Comparison of ENCODE assay signal across 29 cellular contexts in the genomic region with DNA sequence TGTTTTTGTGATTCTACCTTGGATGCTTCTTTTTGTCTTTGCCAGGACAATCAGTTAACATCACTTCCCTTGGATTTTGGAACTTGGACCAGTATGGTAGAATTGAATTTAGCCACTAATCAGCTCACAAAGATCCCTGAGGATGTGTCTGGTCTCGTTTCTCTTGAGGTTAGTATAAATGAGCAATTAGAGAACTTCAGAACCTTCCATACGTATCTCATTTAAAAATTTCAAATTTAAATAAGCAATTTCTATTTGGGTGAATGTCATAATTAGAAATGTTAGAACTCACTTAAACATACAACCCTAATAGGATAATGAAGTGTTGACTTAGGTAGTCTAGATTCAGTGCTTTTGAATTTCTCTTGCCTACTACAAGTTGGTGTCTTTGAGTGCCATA.
"Had no signal": no experiment of that assay in that cellular context is flagged by ENCODE, and none has a peak within 500 bp of the region (broad histone marks: within the 10 kb centered on the region; RNA-seq: fewer than 3 reads in every experiment).

No MANE protein-coding gene starts in this region.

- ATAC-seq: stimulated activated effector memory CD8-positive, alpha-beta T cell treated with anti-CD3 and anti-CD28 coated beads, Interleukin-12 subunit alpha, Interleukin-12 subunit beta, amount 100 ng/mL, for 72 hours; stimulated activated memory B cell treated with anti-CD40 and anti-IgM and Interleukin-4, amounts not matched to agents 10 μg/mL and 1 μg/mL and 100 μg/mL, for 72 hours; stimulated activated naive B cell treated with anti-CD40 and anti-IgM and Interleukin-4, amounts not matched to agents 10 μg/mL and 1 μg/mL and 100 μg/mL, for 72 hours; stimulated activated naive CD8-positive, alpha-beta T cell treated with anti-CD3 and anti-CD28 coated beads, Interleukin-15, amount 100 ng/mL, for 72 hours; stimulated activated naive CD8-positive, alpha-beta T cell treated with anti-CD3 and anti-CD28 coated beads, Interleukin-15, Interleukin-2, amounts not matched to agents 100 U/mL and 50 U/mL, for 24 hours; upper lobe of right lung had no signal

- H3K27ac ChIP-seq: stomach, suprapubic skin, testis, thoracic aorta, thyroid gland, tibial artery, tibial nerve, transverse colon, upper lobe of left lung, upper lobe of right lung, uterus, vagina had no signal

- H3K9me3 ChIP-seq: stomach, suprapubic skin, testis, thoracic aorta, thyroid gland, tibial artery, tibial nerve, transverse colon, upper lobe of left lung, upper lobe of right lung, uterus, vagina had no signal

- H3K27me3 Mint-ChIP-seq: stimulated activated memory B cell treated with anti-CD40 and anti-IgM and Interleukin-4, amounts not matched to agents 10 μg/mL and 1 μg/mL and 100 μg/mL, for 72 hours; stimulated activated naive B cell treated with anti-CD40 and anti-IgM and Interleukin-4, amounts not matched to agents 10 μg/mL and 1 μg/mL and 100 μg/mL, for 72 hours; stimulated activated naive CD8-positive, alpha-beta T cell treated with anti-CD3 and anti-CD28 coated beads, Interleukin-15, amount 100 ng/mL, for 72 hours; stimulated activated naive CD8-positive, alpha-beta T cell treated with anti-CD3 and anti-CD28 coated beads, Interleukin-15, Interleukin-2, amounts not matched to agents 100 ng/mL and 50 ng/mL, for 24 hours; type B pancreatic cell had no signal

- H3K4me1 ChIP-seq: stomach, suprapubic skin, testis, thyroid gland, tibial artery, tibial nerve, transverse colon, upper lobe of left lung, upper lobe of right lung, uterus, vagina had no signal

- H3K27me3 ChIP-seq: stomach, suprapubic skin, testis, thyroid gland, tibial artery, tibial nerve, transverse colon, upper lobe of left lung, upper lobe of right lung, uterus, vagina had no signal

- DNase-seq: stimulated activated CD4-positive, alpha-beta T cell treated with anti-CD3 and anti-CD28 coated beads, Interleukin-2, amount 100 ng/mL, for 48 hours; stimulated activated CD4-positive, alpha-beta T cell treated with anti-CD3 and anti-CD28 coated beads, Interleukin-4, amount 100 ng/mL, for 1 hour; stimulated activated CD4-positive, alpha-beta T cell treated with anti-CD3 and anti-CD28 coated beads, Interleukin-4, amount 100 ng/mL, for 24 hours; stimulated activated CD4-positive, alpha-beta T cell treated with anti-CD3 and anti-CD28 coated beads, Interleukin-4, amount 100 ng/mL, for 4 hours; stimulated activated CD8-positive, alpha-beta memory T cell treated with anti-CD3 and anti-CD28 coated beads, Interleukin-4, amount 100 ng/mL, for 48 hours; stimulated activated naive B cell treated with anti-CD40 and anti-IgM and Interleukin-4, amounts not matched to agents 10 μg/mL and 1 μg/mL and 100 μg/mL, for 72 hours; stimulated activated naive CD4-positive, alpha-beta T cell; stimulated activated naive CD4-positive, alpha-beta T cell treated with Interleukin-2 at 50 U/mL for 16 hours; stimulated activated naive CD8-positive, alpha-beta T cell treated with anti-CD3 and anti-CD28 coated beads, Interleukin-15, amount 100 ng/mL, for 72 hours; stimulated activated naive CD8-positive, alpha-beta T cell treated with anti-CD3 and anti-CD28 coated beads, Interleukin-15, Interleukin-2, amounts not matched to agents 100 U/mL and 50 U/mL, for 24 hours; stomach; substantia nigra; testis; thyroid gland; tibial artery; transverse colon; trophoblast cell; upper lobe of left lung; upper lobe of right lung; uterus had no signal

- H3K4me3 ChIP-seq: stomach, suprapubic skin, testis, thoracic aorta, thyroid gland, tibial artery, tibial nerve, transverse colon, upper lobe of left lung, upper lobe of right lung, uterus, vagina had no signal

- H3K36me3 ChIP-seq: uterus had no signal

- FAIRE-seq: urothelium cell line had no signal

- H3K4me1 Mint-ChIP-seq: stimulated activated effector memory CD8-positive, alpha-beta T cell treated with anti-CD3 and anti-CD28 coated beads, Interleukin-12 subunit alpha, Interleukin-12 subunit beta, amount 100 ng/mL, for 72 hours; stimulated activated memory B cell treated with anti-CD40 and anti-IgM and Interleukin-4, amounts not matched to agents 10 μg/mL and 1 μg/mL and 100 μg/mL, for 72 hours; stimulated activated naive B cell treated with anti-CD40 and anti-IgM and Interleukin-4, amounts not matched to agents 10 μg/mL and 1 μg/mL and 100 μg/mL, for 72 hours; stimulated activated naive CD8-positive, alpha-beta T cell treated with anti-CD3 and anti-CD28 coated beads, Interleukin-15, amount 100 ng/mL, for 72 hours had no signal

- H3K4me3 Mint-ChIP-seq: stimulated activated effector memory CD8-positive, alpha-beta T cell treated with anti-CD3 and anti-CD28 coated beads, Interleukin-12 subunit alpha, Interleukin-12 subunit beta, amount 100 ng/mL, for 72 hours; stimulated activated memory B cell treated with anti-CD40 and anti-IgM and Interleukin-4, amounts not matched to agents 10 μg/mL and 1 μg/mL and 100 μg/mL, for 72 hours; stimulated activated naive B cell treated with anti-CD40 and anti-IgM and Interleukin-4, amounts not matched to agents 10 μg/mL and 1 μg/mL and 100 μg/mL, for 72 hours; stimulated activated naive CD8-positive, alpha-beta T cell treated with anti-CD3 and anti-CD28 coated beads, Interleukin-15, amount 100 ng/mL, for 72 hours; stimulated activated naive CD8-positive, alpha-beta T cell treated with anti-CD3 and anti-CD28 coated beads, Interleukin-15, Interleukin-2, amounts not matched to agents 100 ng/mL and 50 ng/mL, for 24 hours; type B pancreatic cell had no signal

- H3K27ac Mint-ChIP-seq: stimulated activated effector memory CD8-positive, alpha-beta T cell treated with anti-CD3 and anti-CD28 coated beads, Interleukin-12 subunit alpha, Interleukin-12 subunit beta, amount 100 ng/mL, for 72 hours; stimulated activated memory B cell treated with anti-CD40 and anti-IgM and Interleukin-4, amounts not matched to agents 10 μg/mL and 1 μg/mL and 100 μg/mL, for 72 hours; stimulated activated naive CD8-positive, alpha-beta T cell treated with anti-CD3 and anti-CD28 coated beads, Interleukin-15, amount 100 ng/mL, for 72 hours; stimulated activated naive CD8-positive, alpha-beta T cell treated with anti-CD3 and anti-CD28 coated beads, Interleukin-15, Interleukin-2, amounts not matched to agents 100 ng/mL and 50 ng/mL, for 24 hours; type B pancreatic cell had no signal

- H3K9me3 Mint-ChIP-seq: stimulated activated effector memory CD8-positive, alpha-beta T cell treated with anti-CD3 and anti-CD28 coated beads, Interleukin-12 subunit alpha, Interleukin-12 subunit beta, amount 100 ng/mL, for 72 hours; stimulated activated memory B cell treated with anti-CD40 and anti-IgM and Interleukin-4, amounts not matched to agents 10 μg/mL and 1 μg/mL and 100 μg/mL, for 72 hours; stimulated activated naive B cell treated with anti-CD40 and anti-IgM and Interleukin-4, amounts not matched to agents 10 μg/mL and 1 μg/mL and 100 μg/mL, for 72 hours; stimulated activated naive CD8-positive, alpha-beta T cell treated with anti-CD3 and anti-CD28 coated beads, Interleukin-15, amount 100 ng/mL, for 72 hours; stimulated activated naive CD8-positive, alpha-beta T cell treated with anti-CD3 and anti-CD28 coated beads, Interleukin-15, Interleukin-2, amounts not matched to agents 100 ng/mL and 50 ng/mL, for 24 hours; type B pancreatic cell had no signal
